Comparison of ENCODE assay signal across 13 cellular contexts in the genomic region with DNA sequence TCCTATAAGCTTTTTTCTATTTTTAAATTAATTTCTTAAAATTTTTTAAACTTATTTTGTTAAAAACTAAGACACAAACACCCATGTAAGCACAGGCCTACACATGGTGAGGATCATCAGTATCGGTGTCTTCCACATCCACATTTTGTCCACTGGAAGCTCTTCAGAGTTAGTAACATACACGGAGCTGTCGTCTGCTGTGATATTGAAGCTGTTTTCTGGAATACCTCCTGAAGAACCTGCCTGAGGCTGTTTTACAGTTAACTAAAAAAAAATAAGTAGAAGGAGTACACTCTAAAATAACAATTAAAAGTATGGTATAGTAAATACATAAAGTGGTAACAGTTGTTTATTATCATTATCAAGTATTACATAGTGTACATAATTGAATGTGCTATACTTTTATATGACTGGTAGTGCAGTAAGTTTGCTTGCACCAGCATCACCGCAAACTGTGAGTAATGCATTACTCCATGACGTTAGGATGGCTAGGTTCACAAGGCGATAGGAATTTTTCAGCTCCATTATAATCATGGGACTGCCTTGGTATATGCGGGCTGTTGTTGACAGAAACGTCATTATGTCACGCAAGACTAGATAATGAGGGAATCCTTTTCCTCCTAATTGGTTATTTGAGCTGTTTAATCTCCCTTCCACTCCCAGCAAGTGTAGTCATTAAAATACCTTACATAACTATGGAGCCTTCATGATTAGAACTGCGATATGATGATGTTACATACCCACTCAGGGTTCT. TPM values are rescaled to one million over a fixed set of nuclear protein-coding genes. Genes with fewer than 3 reads are reported as not detected.
DNase-seq lines count a peak whose midpoint lies in the region; ATAC-seq, FAIRE-seq and TF ChIP-seq lines count a peak whose summit lies in the region.
"Had no signal": no experiment of that assay in that cellular context is flagged by ENCODE, and none has a peak within 500 bp of the region (broad histone marks: within the 10 kb centered on the region; RNA-seq: fewer than 3 reads in every experiment).

No MANE protein-coding gene starts in this region.

- no peak for ATAC-seq in GM21528 (IDR thresholded peaks at IDR 0.05; ENCODE audit: low FRiP score, unreplicated experiment)
- ATAC-seq in GM21515 (IDR thresholded peaks at IDR 0.05; ENCODE audit: unreplicated experiment): no peak

- H3K27ac ChIP-seq in astrocyte (ENCODE audit: low read depth, low read length) (peak overlapping the region; percentile 80), A673 (ENCODE audit: low read depth, low read length, poor library complexity, severe bottlenecking) (no peak overlapping the region)

- peak; percentile 76 for FAIRE-seq in astrocyte (lab: Jason Lieb, UNC)

- no peak overlapping the region for H3K4me2 ChIP-seq in astrocyte (ENCODE audit: low read length)

- BruUV-seq in A673 (replicated peaks; lab: Mats Ljungman, UMichigan): no TSS peak

- no peak overlapping the region for H3K4me3 ChIP-seq in BJ (ENCODE audit: low read depth, low read length)
- H3K4me3 ChIP-seq in astrocyte (ENCODE audit: insufficient read depth, low read depth, low read length): no peak overlapping the region
- H3K4me3 ChIP-seq in kidney epithelial cell (ENCODE audit: low read depth, low read length): no peak overlapping the region
- no peak overlapping the region for H3K4me3 ChIP-seq in A673 (ENCODE audit: low read depth, low read length, poor library complexity, severe bottlenecking)

- H3K27me3 ChIP-seq in BJ (ENCODE audit: control insufficient read depth, insufficient read depth, low read length) (no peaks in the 10 kb centered on the region), astrocyte (ENCODE audit: insufficient read depth, low read length) (no peaks in the 10 kb centered on the region), kidney epithelial cell (ENCODE audit: control insufficient read depth, insufficient read depth, low read length) (no peaks in the 10 kb centered on the region), A673 (replicated peaks; ENCODE audit: insufficient read depth, low read depth, low read length, poor library complexity) (no peaks in the 10 kb centered on the region)

- no peak overlapping the region for H2AFZ ChIP-seq in astrocyte (ENCODE audit: low read depth, low read length)

- intact Hi-C loops in A673 (cut with micrococcal nuclease; ENCODE audit: unreplicated experiment): no loop called here

- H3K4me1 Mint-ChIP-seq in HFFc6 (ENCODE audit: low read depth) (peaks cover 48% of the 10 kb centered on the region), astrocyte (ENCODE audit: low read depth, unreplicated experiment) (peaks cover 25% of the 10 kb centered on the region)

- TF ChIP-seq CTCF in BJ (IDR thresholded peaks at IDR 0.05; ENCODE audit: insufficient read depth, low read depth, low read length): no peak
- no peak for TF ChIP-seq CTCF in HFFc6 (IDR thresholded peaks at IDR 0.05)
- TF ChIP-seq CTCF in astrocyte (IDR thresholded peaks at IDR 0.05; ENCODE audit: insufficient read depth, low read depth, low read length): no peak
- TF ChIP-seq CTCF in kidney epithelial cell (IDR thresholded peaks at IDR 0.05; ENCODE audit: insufficient read depth, low read length, poor library complexity, severe bottlenecking): no peak
- no peak for TF ChIP-seq CTCF in A673 (conservative IDR thresholded peaks at IDR 0.05; ENCODE audit: low read depth, low read length)

- H3K36me3 ChIP-seq in BJ (ENCODE audit: control insufficient read depth, insufficient read depth, low read length) (no peaks in the 10 kb centered on the region), astrocyte (ENCODE audit: insufficient read depth, low read length) (no peaks in the 10 kb centered on the region), kidney epithelial cell (ENCODE audit: control insufficient read depth, insufficient read depth, low read length) (no peaks in the 10 kb centered on the region), A673 (ENCODE audit: insufficient read depth, low read length, poor library complexity, severe bottlenecking) (no peaks in the 10 kb centered on the region)

- H3K27ac Mint-ChIP-seq in HFFc6 (peak overlapping the region; percentile 38; the same call in 1 of the 2 replicates), astrocyte (ENCODE audit: unreplicated experiment) (peak overlapping the region; percentile 29)
- H3K27ac Mint-ChIP-seq: stimulated activated naive B cell treated with anti-CD40 and anti-IgM and Interleukin-4, amounts not matched to agents 10 μg/mL and 1 μg/mL and 100 μg/mL, for 72 hours had no signal

- no peaks in the 10 kb centered on the region for H4K20me1 ChIP-seq in astrocyte (ENCODE audit: insufficient read depth, low read length)

- H3K27me3 Mint-ChIP-seq in HFFc6 (ENCODE audit: insufficient read depth) (no peaks in the 10 kb centered on the region), astrocyte (ENCODE audit: low read depth, unreplicated experiment) (no peaks in the 10 kb centered on the region)
- H3K27me3 Mint-ChIP-seq: stimulated activated naive B cell treated with anti-CD40 and anti-IgM and Interleukin-4, amounts not matched to agents 10 μg/mL and 1 μg/mL and 100 μg/mL, for 72 hours had no signal

- CTCF ChIA-PET in BJ (lab: Yijun Ruan, JAX) (interaction anchor here (0.8 to 1.0 kb wide), 2 partner anchors 543 to 708 kb away, joined by 3 to 4 read pairs; no protein-coding TSS in a partner anchor), A673 (lab: Charles Lee) (interaction anchor here (1.0 kb wide), 1 partner anchor 269 kb away, joined by 3 read pairs; no protein-coding TSS in a partner anchor)

- H3K79me2 ChIP-seq in astrocyte (ENCODE audit: insufficient read depth, low read length): no peaks in the 10 kb centered on the region

- H3K9me3 Mint-ChIP-seq in HFFc6 (no peaks in the 10 kb centered on the region), astrocyte (ENCODE audit: unreplicated experiment) (no peaks in the 10 kb centered on the region)
- H3K9me3 Mint-ChIP-seq: stimulated activated naive B cell treated with anti-CD40 and anti-IgM and Interleukin-4, amounts not matched to agents 10 μg/mL and 1 μg/mL and 100 μg/mL, for 72 hours had no signal

- no peaks in the 10 kb centered on the region for H3K9me3 ChIP-seq in astrocyte (ENCODE audit: insufficient read depth, low read depth, low read length)
- no peaks in the 10 kb centered on the region for H3K9me3 ChIP-seq in A673 (ENCODE audit: low read depth, low read length, poor library complexity, severe bottlenecking)

- POLR2A ChIA-PET in BJ (lab: Charles Lee) (no interaction called here), A673 (lab: Charles Lee; ENCODE audit: low non-redundant PET) (no interaction called here)

- H3K4me3 Mint-ChIP-seq in HFFc6 (no peak overlapping the region), astrocyte (ENCODE audit: unreplicated experiment) (no peak overlapping the region)
- H3K4me3 Mint-ChIP-seq: stimulated activated naive B cell treated with anti-CD40 and anti-IgM and Interleukin-4, amounts not matched to agents 10 μg/mL and 1 μg/mL and 100 μg/mL, for 72 hours had no signal

- no peak overlapping the region for H3K9ac ChIP-seq in astrocyte (ENCODE audit: low read length)

- H3K4me1 ChIP-seq in astrocyte (ENCODE audit: insufficient read depth, low read length): peaks cover 14% of the 10 kb centered on the region
- no peaks in the 10 kb centered on the region for H3K4me1 ChIP-seq in A673 (ENCODE audit: insufficient read depth, low read length, poor library complexity, severe bottlenecking)

- no peaks in the 10 kb centered on the region for H3K36me3 Mint-ChIP-seq in HFFc6 (ENCODE audit: low read depth)
- H3K36me3 Mint-ChIP-seq in astrocyte (ENCODE audit: low read depth, unreplicated experiment): no peaks in the 10 kb centered on the region
- H3K36me3 Mint-ChIP-seq: stimulated activated naive B cell treated with anti-CD40 and anti-IgM and Interleukin-4, amounts not matched to agents 10 μg/mL and 1 μg/mL and 100 μg/mL, for 72 hours had no signal

- DNase-seq in BJ (ENCODE audit: low read depth) (peak; percentile 53), HFFc6 (peak; percentile 55), astrocyte (ENCODE audit: low read depth) (peak; percentile 92), kidney epithelial cell (ENCODE audit: low read depth) (peak; percentile 83), hepatic stellate cell (ENCODE audit: low spot score) (no peak), A673 (ENCODE audit: low spot score) (no peak)
- DNase-seq: activated CD4-positive, alpha-beta T cell treated with anti-CD3 and anti-CD28 coated beads for 4 hours; NCI-H345; occipital lobe; stimulated activated CD4-positive, alpha-beta T cell treated with anti-CD3 and anti-CD28 coated beads, Interleukin-2, amount 100 ng/mL, for 24 hours; stimulated activated naive B cell treated with anti-CD40 and anti-IgM and Interleukin-4, amounts not matched to agents 10 μg/mL and 1 μg/mL and 100 μg/mL, for 72 hours had no signal

RNA-seq across cellular contexts. Expression of a gene that starts 17.5 kb away (rescaled TPM):
- 0.42 and 0.44 TPM in 2 replicates for polyA plus RNA-seq in BJ (2011; rRNA removed)
- polyA minus RNA-seq in BJ (2011; rRNA and poly(A)+ RNA removed): 0.47 and 0.57 TPM in 2 replicates
- under 1 TPM; 0.65 to 0.77 (median 0.73) TPM for total RNA-seq in HFFc6 (2021; fragmentation: NEBNext Ultra II Directional; extraction: Animal tissue kit (Norgen Biotek cat#: 25700))
- total RNA-seq in astrocyte (1.4 and 1.5 TPM in 2 replicates), kidney epithelial cell (1.0 TPM in 2 replicates), A673 (2021) (0.32 and 0.37 TPM in 2 replicates)

RNA-seq across cellular contexts. Expression of a gene that starts 17.6 kb away (rescaled TPM):
- 29.6 and 66.9 TPM in 2 replicates for polyA plus RNA-seq in BJ (2011; rRNA removed)
- polyA minus RNA-seq in BJ (2011; rRNA and poly(A)+ RNA removed): 55.7 and 87.5 TPM in 2 replicates
- total RNA-seq in HFFc6 (2021; fragmentation: NEBNext Ultra II Directional; extraction: Animal tissue kit (Norgen Biotek cat#: 25700)): 10 to 100 TPM; 49.3 to 72.7 (median 63.5) TPM
- total RNA-seq in astrocyte (90.3 and 99.2 TPM in 2 replicates), kidney epithelial cell (39.3 and 39.4 TPM in 2 replicates), A673 (2021) (66.0 and 66.4 TPM in 2 replicates)

RNA-seq across cellular contexts. Expression of a gene that starts 27.8 kb away (rescaled TPM):
- polyA plus RNA-seq in BJ (2011; rRNA removed): 13.7 and 36.1 TPM in 2 replicates
- polyA minus RNA-seq in BJ (2011; rRNA and poly(A)+ RNA removed): 11.1 and 12.3 TPM in 2 replicates
- 10 to 100 TPM; 33.4 to 44.4 (median 35.8) TPM for total RNA-seq in HFFc6 (2021; fragmentation: NEBNext Ultra II Directional; extraction: Animal tissue kit (Norgen Biotek cat#: 25700))
- total RNA-seq in astrocyte (71.0 and 72.5 TPM in 2 replicates), kidney epithelial cell (39.4 and 48.0 TPM in 2 replicates), A673 (2021) (48.6 and 51.6 TPM in 2 replicates)

Comparison
In these comparisons a context has a peak if more than half of its experiments do, and no peak if none do; other contexts are left out.
1. DNase-seq: peak in BJ (single experiment), HFFc6 (single experiment), astrocyte (single experiment) and kidney epithelial cell (single experiment); none in hepatic stellate cell (single experiment) and A673 (single experiment).